ENCODE assay signal across 27 cellular contexts in genomic region chr13:106277483-106278154, GRCh38.
A peak's percentile ranks its signal among the peaks of the same experiment; 100 is the strongest.
DNase-seq lines count a peak whose midpoint lies in the region; ATAC-seq lines count a peak whose summit lies in the region.
"Had no signal": no experiment of that assay in that cellular context is flagged by ENCODE, and none has a peak within 500 bp of the region (broad histone marks: within the 10 kb centered on the region; RNA-seq: fewer than 3 reads in every experiment).

No MANE protein-coding gene starts in this region.

- no peaks in the 10 kb centered on the region for H3K9me3 ChIP-seq in neuronal stem cell (replicated peaks in 1 of 2; ENCODE audit: control insufficient read depth in 2 of 2, insufficient read depth in 1 of 2, low read depth in 1 of 2, low read length in 2 of 2)
- H3K9me3 ChIP-seq: mucosa of descending colon, testis had no signal

- H4K8ac ChIP-seq in neuronal stem cell (ENCODE audit: low read depth, low read length), result no peak overlapping the region

- H3K36me3 ChIP-seq in neuronal stem cell (replicated peaks in 1 of 2; ENCODE audit: control insufficient read depth in 2 of 2, insufficient read depth in 2 of 2, low read length in 2 of 2), result no peaks in the 10 kb centered on the region

- peak overlapping the region; percentile 26 for H2AFZ ChIP-seq in neuronal stem cell (ENCODE audit: low read length)

- H3K4me3 Mint-ChIP-seq in activated naive CD4-positive, alpha-beta T cell treated with anti-CD3 and anti-CD28 coated beads, Interleukin-2, amount 10 ng/mL, durations not matched to agents 7 days and 5 days, result no peak overlapping the region
- H3K4me3 Mint-ChIP-seq: CD14-positive monocyte; HFFc6; natural killer cell; T-helper 1 cell treated with Interleukin-12 subunit alpha and Interleukin-12 subunit beta and Interleukin-4 antibody, amounts not matched to agents 30 μg/mL and 1 μg/mL, for 36 hours had no signal

- H3K36me3 Mint-ChIP-seq in activated naive CD4-positive, alpha-beta T cell treated with anti-CD3 and anti-CD28 coated beads, Interleukin-2, amount 10 ng/mL, durations not matched to agents 7 days and 5 days, result no peaks in the 10 kb centered on the region
- H3K36me3 Mint-ChIP-seq: CD14-positive monocyte, natural killer cell had no signal

- H3K27ac Mint-ChIP-seq in activated naive CD4-positive, alpha-beta T cell treated with anti-CD3 and anti-CD28 coated beads, Interleukin-2, amount 10 ng/mL, durations not matched to agents 7 days and 5 days, result no peak overlapping the region
- H3K27ac Mint-ChIP-seq: CD14-positive monocyte; HFFc6; natural killer cell; T-helper 1 cell treated with Interleukin-12 subunit alpha and Interleukin-12 subunit beta and Interleukin-4 antibody, amounts not matched to agents 30 μg/mL and 1 μg/mL, for 36 hours had no signal

- no peaks in the 10 kb centered on the region for H3K79me1 ChIP-seq in neuronal stem cell (ENCODE audit: low read depth, low read length)

- H3K27me3 Mint-ChIP-seq in activated naive CD4-positive, alpha-beta T cell treated with anti-CD3 and anti-CD28 coated beads, Interleukin-2, amount 10 ng/mL, durations not matched to agents 7 days and 5 days, result no peaks in the 10 kb centered on the region

- H3K9ac ChIP-seq in neuronal stem cell (ENCODE audit: low read depth, low read length, poor library complexity), result no peak overlapping the region

- H2BK12ac ChIP-seq in neuronal stem cell (ENCODE audit: low read length), result no peak overlapping the region

- H3K4me3 ChIP-seq in neuronal stem cell (ENCODE audit: low read length in 2 of 2), result no peak overlapping the region
- H3K4me3 ChIP-seq: mucosa of descending colon, testis had no signal

- no peak overlapping the region for H2BK120ac ChIP-seq in neuronal stem cell (ENCODE audit: low read depth, low read length)

- H3K4me1 Mint-ChIP-seq in activated naive CD4-positive, alpha-beta T cell treated with anti-CD3 and anti-CD28 coated beads, Interleukin-2, amount 10 ng/mL, durations not matched to agents 7 days and 5 days, result no peaks in the 10 kb centered on the region
- H3K4me1 Mint-ChIP-seq: CD14-positive monocyte had no signal

- peaks cover 0 to 6% of the 10 kb centered on the region in 2 donors for H3K4me1 ChIP-seq in neuronal stem cell (ENCODE audit: control insufficient read depth in 2 of 2, insufficient read depth in 1 of 2, low read depth in 1 of 2, low read length in 2 of 2)
- H3K4me1 ChIP-seq: testis had no signal

- no peak overlapping the region for H3K23ac ChIP-seq in neuronal stem cell (ENCODE audit: low read depth, low read length, poor library complexity)

- no peak overlapping the region for H4K91ac ChIP-seq in neuronal stem cell (ENCODE audit: low read depth, low read length, poor library complexity)

- H2AK5ac ChIP-seq in neuronal stem cell (ENCODE audit: low read depth, low read length), result no peak overlapping the region

- no peak overlapping the region for H3K4ac ChIP-seq in neuronal stem cell (ENCODE audit: low read length)

- H3K18ac ChIP-seq in neuronal stem cell (ENCODE audit: low read length), result no peak overlapping the region

- WGBS in neuronal stem cell (ENCODE audit: extremely low coverage in 2 of 2, insufficient read length in 2 of 2, insufficient replicate concordance in 1 of 2), 2 donors, result no CpG with 5 or more reads among the region's 10 CpGs

- H2BK5ac ChIP-seq in neuronal stem cell (ENCODE audit: low read length), result no peak overlapping the region

- ATAC-seq in HG03108 (IDR thresholded peaks at IDR 0.05; ENCODE audit: unreplicated experiment) (no peak), GM19397 (IDR thresholded peaks at IDR 0.05; ENCODE audit: unreplicated experiment) (no peak)
- ATAC-seq: mucosa of descending colon, natural killer cell had no signal

- H3K14ac ChIP-seq in neuronal stem cell (ENCODE audit: low read length), result no peak overlapping the region

- CTCF ChIA-PET in activated naive CD4-positive, alpha-beta T cell treated with anti-CD3 and anti-CD28 coated beads, Interleukin-2, amount 10 ng/mL, durations not matched to agents 7 days and 5 days (lab: Charles Lee), result no interaction called here

- no peaks in the 10 kb centered on the region for H3K27me3 ChIP-seq in neuronal stem cell (ENCODE audit: control insufficient read depth in 3 of 3, insufficient read depth in 3 of 3, low read depth in 1 of 3, low read length in 3 of 3)
- H3K27me3 ChIP-seq: dorsolateral prefrontal cortex, testis had no signal

- H3K9me3 Mint-ChIP-seq in activated naive CD4-positive, alpha-beta T cell treated with anti-CD3 and anti-CD28 coated beads, Interleukin-2, amount 10 ng/mL, durations not matched to agents 7 days and 5 days, result no peaks in the 10 kb centered on the region
- H3K9me3 Mint-ChIP-seq: natural killer cell; T-helper 1 cell treated with Interleukin-12 subunit alpha and Interleukin-12 subunit beta and Interleukin-4 antibody, amounts not matched to agents 30 μg/mL and 1 μg/mL, for 36 hours had no signal

- H2BK15ac ChIP-seq in neuronal stem cell (ENCODE audit: low read length), result no peak overlapping the region

- no peak overlapping the region for H3K27ac ChIP-seq in neuronal stem cell (replicated peaks; ENCODE audit: low read length)
- H3K27ac ChIP-seq: testis had no signal

- H3K4me2 ChIP-seq in neuronal stem cell (ENCODE audit: insufficient read depth, low read length, poor library complexity, severe bottlenecking), result no peak overlapping the region

- DNase-seq in D341Med (ENCODE audit: low spot score) (peak; percentile 41), NCI-H524 treated with DMSO at 0.1 percent for 48 hours (lab: John Stamatoyannopoulos, UW) (peak; percentile 79), globus pallidus (ENCODE audit: low spot score) (peak; percentile 15), neuronal stem cell (ENCODE audit: low spot score) (no peak), NCI-H69 (lab: John Stamatoyannopoulos, UW) (no peak)
- DNase-seq in activated naive CD4-positive, alpha-beta T cell treated with anti-CD3 and anti-CD28 coated beads, Interleukin-2, amount 10 ng/mL, durations not matched to agents 7 days and 5 days, result no peak
- DNase-seq: activated CD4-positive, alpha-beta T cell treated with anti-CD3 and anti-CD28 coated beads, Interleukin-2, amount 50 U/mL, for 48 hours; activated CD4-positive, CD25-positive, alpha-beta regulatory T cell treated with anti-CD3 and anti-CD28 coated beads, Interleukin-2, amount 50 U/mL, for 72 hours; activated naive CD4-positive, alpha-beta T cell; foreskin melanocyte; GOT3; HFFc6; mucosa of descending colon; natural killer cell; NCI-H1105; NCI-H1930; NCI-H748 treated with DMSO at 0.1 percent for 48 hours; RPMI8226; small intestine; stimulated activated CD4-positive, alpha-beta T cell treated with anti-CD3 and anti-CD28 coated beads, Interleukin-1b, Interleukin-23, amount 100 ng/mL, for 48 hours; stimulated activated naive CD4-positive, alpha-beta T cell treated with Interleukin-2 at 50 U/mL for 16 hours; testis had no signal

Comparison
In these comparisons a context has a peak if more than half of its experiments do, and no peak if none do; other contexts are left out.
1. DNase-seq: peak in D341Med (single experiment), NCI-H524 treated with DMSO at 0.1 percent for 48 hours (single experiment) and globus pallidus (single experiment); none in neuronal stem cell (single experiment), activated naive CD4-positive, alpha-beta T cell treated with anti-CD3 and anti-CD28 coated beads, Interleukin-2, amount 10 ng/mL, durations not matched to agents 7 days and 5 days (single experiment) and NCI-H69 (single experiment).